15 cellular contexts compared by ENCODE assay signal in the genomic region with DNA sequence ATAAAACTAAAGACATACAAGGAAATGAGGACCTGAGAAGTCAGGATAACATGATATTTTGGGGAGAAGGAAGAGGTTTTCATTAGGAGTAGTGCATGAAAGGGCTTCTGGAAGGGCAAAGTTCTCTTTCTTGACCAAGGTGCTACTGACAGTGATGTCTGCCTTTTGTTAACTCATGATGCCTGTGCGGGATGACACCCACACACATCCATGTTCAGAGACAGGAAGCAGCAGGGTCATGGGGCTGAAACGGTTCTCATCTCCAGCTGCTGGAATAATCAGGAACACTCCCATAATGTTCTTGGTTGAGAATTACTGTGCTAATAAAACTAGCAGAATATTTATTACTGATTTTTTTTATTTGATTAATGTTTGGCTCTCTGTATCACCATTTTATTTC. TPM values are rescaled to one million over a fixed set of nuclear protein-coding genes. Genes with fewer than 3 reads are reported as not detected.
"Had no signal": no experiment of that assay in that cellular context is flagged by ENCODE, and none has a peak within 500 bp of the region (broad histone marks: within the 10 kb centered on the region; RNA-seq: fewer than 3 reads in every experiment).

No MANE protein-coding gene starts in this region.

- H3K9me3 ChIP-seq: colonic mucosa, psoas muscle, testis, upper lobe of left lung had no signal

- H3K27ac ChIP-seq: colonic mucosa, psoas muscle, testis, upper lobe of left lung had no signal

- H3K4me1 ChIP-seq: colonic mucosa, psoas muscle, testis, upper lobe of left lung had no signal

- ATAC-seq: left cardiac atrium; naive thymus-derived CD8-positive, alpha-beta T cell; right cardiac atrium had no signal

- H3K36me3 ChIP-seq: colonic mucosa had no signal

- DNase-seq: activated CD4-positive, alpha-beta T cell treated with anti-CD3 and anti-CD28 coated beads, Interleukin-2, amount 10 ng/mL, durations not matched to agents 7 days and 5 days; activated CD8-positive, alpha-beta memory T cell treated with anti-CD3 and anti-CD28 coated beads, Interleukin-2, amount 50 U/mL, for 4 hours; activated naive CD4-positive, alpha-beta T cell treated with anti-CD3 and anti-CD28 coated beads, Interleukin-2, amount 10 ng/mL, durations not matched to agents 7 days and 5 days; activated T-cell treated with anti-CD3 and anti-CD28 coated beads, Interleukin-2, amount 50 U/mL, for 4 hours; central memory CD4-positive, alpha-beta T cell; colonic mucosa; left cardiac atrium; mesendoderm; right cardiac atrium; small intestine; stimulated activated CD4-positive, alpha-beta T cell treated with anti-CD3 and anti-CD28 coated beads, Interleukin-2, amount 100 ng/mL, for 48 hours; testis; upper lobe of left lung had no signal

- H3K4me3 ChIP-seq: colonic mucosa, psoas muscle, testis, upper lobe of left lung had no signal

- H3K27me3 ChIP-seq: colonic mucosa, testis, upper lobe of left lung had no signal

RNA-seq across cellular contexts. Expression of a gene that starts 29.1 kb away (rescaled TPM):
- polyA plus RNA-seq: naive thymus-derived CD8-positive, alpha-beta T cell had no signal
